Comparison of ENCODE assay signal across 17 cellular contexts in the genomic region with DNA sequence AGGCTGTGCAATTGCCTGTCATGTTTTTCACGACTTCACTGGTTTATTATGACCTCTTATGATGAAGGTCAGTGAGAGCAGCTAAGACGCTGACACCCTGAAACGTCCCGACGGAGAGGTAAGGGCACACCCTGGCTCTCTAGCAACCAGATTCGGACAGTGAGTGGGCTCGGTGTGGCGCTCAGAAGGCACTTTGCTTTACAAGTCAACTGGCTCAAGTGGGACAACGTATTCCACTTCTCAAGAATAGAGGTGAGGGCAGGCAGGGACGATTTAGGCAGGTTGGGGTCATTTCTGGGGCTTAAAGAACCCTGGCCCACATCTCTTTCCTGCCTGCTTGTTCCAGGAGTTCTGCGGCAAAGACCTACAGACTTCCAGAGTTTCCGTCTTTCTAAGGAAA. TPM values are rescaled to one million over a fixed set of nuclear protein-coding genes. Genes with fewer than 3 reads are reported as not detected.
A peak's percentile ranks its signal among the peaks of the same experiment; 100 is the strongest.
DNase-seq lines count a peak whose midpoint lies in the region; ATAC-seq and TF ChIP-seq lines count a peak whose summit lies in the region.
"Had no signal": no experiment of that assay in that cellular context is flagged by ENCODE, and none has a peak within 500 bp of the region (broad histone marks: within the 10 kb centered on the region; RNA-seq: fewer than 3 reads in every experiment).

No MANE protein-coding gene starts in this region.

- no peak for ATAC-seq in WTC11
- ATAC-seq in left lobe of liver: no peak

- no peak overlapping the region for H3K27ac ChIP-seq in RWPE1
- no peak overlapping the region for H3K27ac ChIP-seq in Karpas-422 (ENCODE audit: low read length)
- H3K27ac ChIP-seq: BLaER1, GM23248 had no signal

- no peaks in the 10 kb centered on the region for H3K79me2 ChIP-seq in Karpas-422 (ENCODE audit: low read length)

- H3K4me1 ChIP-seq in Karpas-422 (ENCODE audit: low read length): peaks cover 20% of the 10 kb centered on the region
- H3K4me1 ChIP-seq: HAP-1 had no signal

- H2AFZ ChIP-seq in Karpas-422 (ENCODE audit: low read length): no peak overlapping the region
- H2AFZ ChIP-seq: GM23248 had no signal

- H3K36me3 Mint-ChIP-seq in activated T-cell treated with anti-CD3 and anti-CD28 coated beads, Interleukin-2, amount 50 U/mL, for 24 hours (ENCODE audit: low read depth): peaks cover 97% of the 10 kb centered on the region
- peaks cover 18% of the 10 kb centered on the region for H3K36me3 Mint-ChIP-seq in WTC11
- H3K36me3 Mint-ChIP-seq in osteocyte (ENCODE audit: unreplicated experiment): no peaks in the 10 kb centered on the region

- DNase-seq in activated T-cell treated with anti-CD3 and anti-CD28 coated beads, Interleukin-2, amount 50 U/mL, for 24 hours: no peak
- DNase-seq in activated T-cell treated with anti-CD3 and anti-CD28 coated beads for 4 hours: no peak
- DNase-seq in WTC11 (ENCODE audit: low spot score): no peak
- peak; percentile 27 for DNase-seq in left lobe of liver (ENCODE audit: low spot score)
- peak; percentile 36 for DNase-seq in osteocyte (ENCODE audit: extremely low spot score, unreplicated experiment)
- no peak for DNase-seq in GM03348 (ENCODE audit: low spot score)
- DNase-seq in RWPE1 (ENCODE audit: low spot score): no peak
- no peak for DNase-seq in Karpas-422
- DNase-seq: 8988T; Calu3; CD4-positive, alpha-beta memory T cell; DND-41; EL; GM23248 had no signal

- H3K27ac Mint-ChIP-seq in activated T-cell treated with anti-CD3 and anti-CD28 coated beads, Interleukin-2, amount 50 U/mL, for 24 hours: peak overlapping the region; percentile 22
- H3K27ac Mint-ChIP-seq in WTC11 (peak overlapping the region; percentile 36; the same call in 1 of the 2 replicates), osteocyte (ENCODE audit: unreplicated experiment) (no peak overlapping the region)

- no peak overlapping the region for H3K4me2 ChIP-seq in Karpas-422 (ENCODE audit: low read depth, low read length, poor library complexity, severe bottlenecking)
- H3K4me2 ChIP-seq: BLaER1 had no signal

- H3K4me1 Mint-ChIP-seq in activated T-cell treated with anti-CD3 and anti-CD28 coated beads, Interleukin-2, amount 50 U/mL, for 24 hours (ENCODE audit: low read depth): peaks cover 65% of the 10 kb centered on the region
- H3K4me1 Mint-ChIP-seq in WTC11 (peaks cover 9% of the 10 kb centered on the region), osteocyte (ENCODE audit: unreplicated experiment) (no peaks in the 10 kb centered on the region)

- H3K4me3 Mint-ChIP-seq in activated T-cell treated with anti-CD3 and anti-CD28 coated beads, Interleukin-2, amount 50 U/mL, for 24 hours: no peak overlapping the region
- no peak overlapping the region for H3K4me3 Mint-ChIP-seq in WTC11
- no peak overlapping the region for H3K4me3 Mint-ChIP-seq in osteocyte (ENCODE audit: unreplicated experiment)
- H3K4me3 Mint-ChIP-seq: CD14-positive monocyte; CD4-positive, alpha-beta memory T cell had no signal

- H3K9me3 Mint-ChIP-seq in activated T-cell treated with anti-CD3 and anti-CD28 coated beads, Interleukin-2, amount 50 U/mL, for 24 hours: no peaks in the 10 kb centered on the region
- no peaks in the 10 kb centered on the region for H3K9me3 Mint-ChIP-seq in WTC11
- no peaks in the 10 kb centered on the region for H3K9me3 Mint-ChIP-seq in osteocyte (ENCODE audit: unreplicated experiment)
- H3K9me3 Mint-ChIP-seq: CD14-positive monocyte; CD4-positive, alpha-beta memory T cell had no signal

- POLR2A ChIA-PET in WTC11 (lab: Charles Lee): no interaction called here
- POLR2A ChIA-PET in RWPE1 (lab: Yijun Ruan, JAX; ENCODE audit: low non-redundant PET): no interaction called here

- H3K9me2 ChIP-seq in Karpas-422 (replicated peaks; ENCODE audit: insufficient read depth, low read length): no peaks in the 10 kb centered on the region

- H3K36me3 ChIP-seq in Karpas-422 (ENCODE audit: insufficient read depth, low read length): peaks cover 20% of the 10 kb centered on the region

- H3K9me3 ChIP-seq in Karpas-422 (ENCODE audit: low read length): no peaks in the 10 kb centered on the region
- H3K9me3 ChIP-seq: BLaER1, HAP-1 had no signal

- H3K27me3 Mint-ChIP-seq in activated T-cell treated with anti-CD3 and anti-CD28 coated beads, Interleukin-2, amount 50 U/mL, for 24 hours: no peaks in the 10 kb centered on the region
- no peaks in the 10 kb centered on the region for H3K27me3 Mint-ChIP-seq in WTC11 (ENCODE audit: low read depth)
- no peaks in the 10 kb centered on the region for H3K27me3 Mint-ChIP-seq in osteocyte (ENCODE audit: unreplicated experiment)
- H3K27me3 Mint-ChIP-seq: CD4-positive, alpha-beta memory T cell had no signal

- no peak overlapping the region for H3K9ac ChIP-seq in Karpas-422 (ENCODE audit: low read length)
- H3K9ac ChIP-seq: BLaER1, GM23248 had no signal

- CTCF ChIA-PET in WTC11 (lab: Charles Lee): interaction anchor here (0.6 to 1.7 kb wide), 4 partner anchors 33 to 204 kb away, joined by 3 read pairs; no protein-coding TSS in a partner anchor
- CTCF ChIA-PET in RWPE1 (lab: Yijun Ruan, JAX): interaction anchor here (0.7 kb wide), 1 partner anchor 16 kb away, joined by 3 read pairs; no protein-coding TSS in a partner anchor

- H4K20me1 ChIP-seq in Karpas-422 (ENCODE audit: insufficient read depth, low read depth, low read length): no peaks in the 10 kb centered on the region

- no peak for TF ChIP-seq CTCF in WTC11 (IDR thresholded peaks at IDR 0.05)
- no peak for TF ChIP-seq CTCF in osteocyte (IDR thresholded peaks at IDR 0.05)
- no peak for TF ChIP-seq CTCF in RWPE1 (conservative IDR thresholded peaks at IDR 0.05; ENCODE audit: low read depth)

- no peak overlapping the region for H3K4me3 ChIP-seq in Karpas-422 (ENCODE audit: low read length)
- H3K4me3 ChIP-seq: BLaER1, GM23248, HAP-1 had no signal

- H3K27me3 ChIP-seq in Karpas-422 (ENCODE audit: low read length): no peaks in the 10 kb centered on the region
- H3K27me3 ChIP-seq: BLaER1 had no signal

TF ChIP-seq in WTC11, 78 proteins besides CTCF, POLR2A, EP300 and RAD21 (continues in another document):
- TF ChIP-seq FOXK1 (CRISPR knock-in tag; IDR thresholded peaks at IDR 0.05): no peak
- TF ChIP-seq, protein P1, sequence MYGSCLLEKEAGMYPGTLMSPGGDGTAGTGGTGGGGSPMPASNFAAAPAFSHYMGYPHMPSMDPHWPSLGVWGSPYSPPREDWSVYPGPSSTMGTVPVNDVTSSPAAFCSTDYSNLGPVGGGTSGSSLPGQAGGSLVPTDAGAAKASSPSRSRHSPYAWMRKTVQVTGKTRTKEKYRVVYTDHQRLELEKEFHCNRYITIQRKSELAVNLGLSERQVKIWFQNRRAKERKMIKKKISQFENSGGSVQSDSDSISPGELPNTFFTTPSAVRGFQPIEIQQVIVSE (CRISPR knock-in tag; IDR thresholded peaks at IDR 0.05; ENCODE audit: borderline replicate concordance): no peak
- TF ChIP-seq GABPB1 (CRISPR knock-in tag; IDR thresholded peaks at IDR 0.05): no peak
- no peak for TF ChIP-seq RORB (CRISPR knock-in tag; IDR thresholded peaks at IDR 0.05)
- no peak for TF ChIP-seq SMAD3 (CRISPR knock-in tag; IDR thresholded peaks at IDR 0.05; ENCODE audit: borderline replicate concordance)
- TF ChIP-seq, protein P2, sequence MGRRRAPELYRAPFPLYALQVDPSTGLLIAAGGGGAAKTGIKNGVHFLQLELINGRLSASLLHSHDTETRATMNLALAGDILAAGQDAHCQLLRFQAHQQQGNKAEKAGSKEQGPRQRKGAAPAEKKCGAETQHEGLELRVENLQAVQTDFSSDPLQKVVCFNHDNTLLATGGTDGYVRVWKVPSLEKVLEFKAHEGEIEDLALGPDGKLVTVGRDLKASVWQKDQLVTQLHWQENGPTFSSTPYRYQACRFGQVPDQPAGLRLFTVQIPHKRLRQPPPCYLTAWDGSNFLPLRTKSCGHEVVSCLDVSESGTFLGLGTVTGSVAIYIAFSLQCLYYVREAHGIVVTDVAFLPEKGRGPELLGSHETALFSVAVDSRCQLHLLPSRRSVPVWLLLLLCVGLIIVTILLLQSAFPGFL (CRISPR knock-in tag; IDR thresholded peaks at IDR 0.05; ENCODE audit: borderline replicate concordance): no peak
- TF ChIP-seq NFE2L1 (CRISPR knock-in tag; IDR thresholded peaks at IDR 0.05): no peak
- TF ChIP-seq, protein P3, sequence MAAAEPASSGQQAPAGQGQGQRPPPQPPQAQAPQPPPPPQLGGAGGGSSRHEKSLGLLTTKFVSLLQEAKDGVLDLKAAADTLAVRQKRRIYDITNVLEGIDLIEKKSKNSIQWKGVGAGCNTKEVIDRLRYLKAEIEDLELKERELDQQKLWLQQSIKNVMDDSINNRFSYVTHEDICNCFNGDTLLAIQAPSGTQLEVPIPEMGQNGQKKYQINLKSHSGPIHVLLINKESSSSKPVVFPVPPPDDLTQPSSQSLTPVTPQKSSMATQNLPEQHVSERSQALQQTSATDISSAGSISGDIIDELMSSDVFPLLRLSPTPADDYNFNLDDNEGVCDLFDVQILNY (CRISPR knock-in tag; IDR thresholded peaks at IDR 0.05): no peak
- TF ChIP-seq, protein P4, sequence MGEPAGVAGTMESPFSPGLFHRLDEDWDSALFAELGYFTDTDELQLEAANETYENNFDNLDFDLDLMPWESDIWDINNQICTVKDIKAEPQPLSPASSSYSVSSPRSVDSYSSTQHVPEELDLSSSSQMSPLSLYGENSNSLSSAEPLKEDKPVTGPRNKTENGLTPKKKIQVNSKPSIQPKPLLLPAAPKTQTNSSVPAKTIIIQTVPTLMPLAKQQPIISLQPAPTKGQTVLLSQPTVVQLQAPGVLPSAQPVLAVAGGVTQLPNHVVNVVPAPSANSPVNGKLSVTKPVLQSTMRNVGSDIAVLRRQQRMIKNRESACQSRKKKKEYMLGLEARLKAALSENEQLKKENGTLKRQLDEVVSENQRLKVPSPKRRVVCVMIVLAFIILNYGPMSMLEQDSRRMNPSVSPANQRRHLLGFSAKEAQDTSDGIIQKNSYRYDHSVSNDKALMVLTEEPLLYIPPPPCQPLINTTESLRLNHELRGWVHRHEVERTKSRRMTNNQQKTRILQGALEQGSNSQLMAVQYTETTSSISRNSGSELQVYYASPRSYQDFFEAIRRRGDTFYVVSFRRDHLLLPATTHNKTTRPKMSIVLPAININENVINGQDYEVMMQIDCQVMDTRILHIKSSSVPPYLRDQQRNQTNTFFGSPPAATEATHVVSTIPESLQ (CRISPR knock-in tag; IDR thresholded peaks at IDR 0.05): no peak

RNA-seq across cellular contexts. Expression of a gene that starts 18.2 kb away (rescaled TPM):
- total RNA-seq in WTC11 (2021) (35.6 to 44.3 TPM (median 41.9 TPM) in 3 replicates), left lobe of liver (22.3 TPM), osteocyte (20.3 and 22.3 TPM in 2 replicates)
- total RNA-seq in Karpas-422 (2014; rRNA removed; shearing (Covaris generic); ENCODE audit: low replicate concordance): 147 and 246 TPM in 2 replicates

Comparison
In these comparisons a context has a peak if more than half of its experiments do, and no peak if none do; other contexts are left out.
1. DNase-seq: peak in left lobe of liver (single experiment) and osteocyte (single experiment); none in activated T-cell treated with anti-CD3 and anti-CD28 coated beads, Interleukin-2, amount 50 U/mL, for 24 hours (single experiment), activated T-cell treated with anti-CD3 and anti-CD28 coated beads for 4 hours (single experiment), WTC11 (single experiment), GM03348 (single experiment), RWPE1 (single experiment) and Karpas-422 (single experiment).